17 cellular contexts compared by ENCODE assay signal in the genomic region with DNA sequence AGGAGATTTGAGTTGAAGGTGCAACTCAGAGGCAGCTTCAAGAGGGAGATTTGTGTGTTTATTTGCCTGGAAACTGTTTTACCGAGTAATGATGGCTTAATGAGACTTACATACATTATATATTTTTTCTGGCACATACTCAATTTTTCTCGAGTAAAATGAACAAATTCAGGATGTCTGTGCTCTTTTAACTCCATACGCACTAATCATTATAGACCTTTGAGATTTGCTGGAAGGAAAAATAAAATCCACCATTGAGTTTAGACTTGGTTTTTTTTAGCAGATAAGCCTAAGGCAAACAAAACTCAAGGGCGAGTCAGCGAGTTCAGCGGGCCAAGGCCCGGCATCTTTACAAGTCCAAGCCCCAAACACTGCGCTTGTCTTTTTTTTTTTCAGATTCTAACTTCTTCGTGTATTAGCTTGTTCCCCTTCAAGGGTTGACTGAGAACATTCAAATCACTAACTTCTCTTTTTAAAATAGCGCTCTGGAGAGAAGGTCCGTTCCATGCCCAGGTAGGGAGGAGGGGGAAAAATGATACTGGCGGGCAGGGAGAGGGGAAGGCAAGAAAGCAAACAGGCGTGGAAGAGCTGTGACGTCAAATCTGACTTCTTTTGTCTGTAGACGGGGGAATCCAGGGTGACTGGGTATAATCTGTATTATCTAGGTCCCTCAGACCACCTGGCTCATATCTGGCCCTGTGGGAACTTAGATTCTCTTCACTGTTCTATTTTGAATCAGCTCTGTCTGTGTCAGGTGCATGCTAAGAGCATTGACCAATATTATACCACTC.
DNase-seq lines count a peak whose midpoint lies in the region; ATAC-seq, FAIRE-seq and TF ChIP-seq lines count a peak whose summit lies in the region.
"Had no signal": no experiment of that assay in that cellular context is flagged by ENCODE, and none has a peak within 500 bp of the region (broad histone marks: within the 10 kb centered on the region; RNA-seq: fewer than 3 reads in every experiment).

No MANE protein-coding gene starts in this region.

- H3K27me3 Mint-ChIP-seq in GM23338 (ENCODE audit: insufficient read depth, low read depth, poor library complexity): peaks cover 2% of the 10 kb centered on the region
- peaks cover 14% of the 10 kb centered on the region for H3K27me3 Mint-ChIP-seq in activated naive CD4-positive, alpha-beta T cell treated with anti-CD3 and anti-CD28 coated beads, Interleukin-2, amount 10 ng/mL, durations not matched to agents 7 days and 5 days

- H3K27me3 ChIP-seq in GM23338 (ENCODE audit: insufficient read depth) (no peaks in the 10 kb centered on the region), H1 (replicated peaks in 1 of 4; ENCODE audit: control insufficient read depth in 3 of 4, extremely low read depth in 1 of 4, insufficient read depth in 3 of 4, low read length in 3 of 4) (no peaks in the 10 kb centered on the region)
- H3K27me3 ChIP-seq: adrenal gland, foreskin keratinocyte had no signal

- TF ChIP-seq POLR2A in H1 (IDR thresholded peaks at IDR 0.05; ENCODE audit: control extremely low read depth in 1 of 2, low read depth in 2 of 2, low read length in 2 of 2): no peak

- no peaks in the 10 kb centered on the region for H3K9me3 Mint-ChIP-seq in GM23338
- no peaks in the 10 kb centered on the region for H3K9me3 Mint-ChIP-seq in activated naive CD4-positive, alpha-beta T cell treated with anti-CD3 and anti-CD28 coated beads, Interleukin-2, amount 10 ng/mL, durations not matched to agents 7 days and 5 days
- H3K9me3 Mint-ChIP-seq: naive B cell had no signal

- peaks cover 11% of the 10 kb centered on the region for H3K4me1 ChIP-seq in GM23338 (ENCODE audit: insufficient read depth)
- H3K4me1 ChIP-seq in H1 (replicated peaks in 1 of 4; ENCODE audit: control insufficient read depth in 3 of 4, insufficient read depth in 4 of 4, low read length in 3 of 4): peaks cover 0 to 4% (median 0%) of the 10 kb centered on the region in 4 experiments; a peak in 2 of 7 replicates
- H3K4me1 ChIP-seq: foreskin keratinocyte, lower lobe of right lung had no signal

- peaks cover 20% of the 10 kb centered on the region for H3K4me1 Mint-ChIP-seq in GM23338
- no peaks in the 10 kb centered on the region for H3K4me1 Mint-ChIP-seq in activated naive CD4-positive, alpha-beta T cell treated with anti-CD3 and anti-CD28 coated beads, Interleukin-2, amount 10 ng/mL, durations not matched to agents 7 days and 5 days
- H3K4me1 Mint-ChIP-seq: naive B cell had no signal

- no peak overlapping the region for H3K4me3 Mint-ChIP-seq in GM23338
- no peak overlapping the region for H3K4me3 Mint-ChIP-seq in activated naive CD4-positive, alpha-beta T cell treated with anti-CD3 and anti-CD28 coated beads, Interleukin-2, amount 10 ng/mL, durations not matched to agents 7 days and 5 days
- H3K4me3 Mint-ChIP-seq: naive B cell had no signal

- H3K23me2 ChIP-seq in H1 (ENCODE audit: low read depth, low read length): no peaks in the 10 kb centered on the region

- peak overlapping the region; percentile 25; the same call in 1 of the 2 replicates for H3K27ac Mint-ChIP-seq in GM23338
- H3K27ac Mint-ChIP-seq in activated naive CD4-positive, alpha-beta T cell treated with anti-CD3 and anti-CD28 coated beads, Interleukin-2, amount 10 ng/mL, durations not matched to agents 7 days and 5 days: no peak overlapping the region

- no peak for FAIRE-seq in H1 (lab: Jason Lieb, UNC)
- FAIRE-seq: HTR-8/SVneo had no signal

- WGBS in H1 (ENCODE audit: extremely low coverage in 1 of 2, insufficient coverage in 1 of 2, insufficient read length in 1 of 2, insufficient replicate concordance in 2 of 2, low coverage in 1 of 2, low lambda C conversion rate in 2 of 2, missing lambda C conversion rate in 1 of 2), 2 experiments: 68% methylated on average over 15 of the region's 15 CpGs; no CpG with 5 or more reads in 1 of the 2 experiments

- TF ChIP-seq CTCF in GM23338 (conservative IDR thresholded peaks at IDR 0.05; ENCODE audit: low read depth in 2 of 2) (no peak), H1 (IDR thresholded peaks at IDR 0.05; ENCODE audit: control extremely low read depth in 1 of 3, insufficient read depth in 1 of 3, low read depth in 1 of 3, low read length in 3 of 3) (no peak), GM10248 (IDR thresholded peaks at IDR 0.05; ENCODE audit: control extremely low read depth, extremely low read depth, low read depth, missing control alignments) (no peak)

- DNase-seq in GM23338 (ENCODE audit: low spot score): peak; percentile 14
- DNase-seq in NCI-H510A treated with DMSO at 0.1 percent for 48 hours (lab: John Stamatoyannopoulos, UW): peak; percentile 96
- no peak for DNase-seq in H1 (ENCODE audit: low read depth in 1 of 2, low spot score in 2 of 2)
- no peak for DNase-seq in sciatic nerve (ENCODE audit: low spot score)
- DNase-seq in activated naive CD4-positive, alpha-beta T cell treated with anti-CD3 and anti-CD28 coated beads, Interleukin-2, amount 10 ng/mL, durations not matched to agents 7 days and 5 days: no peak
- DNase-seq in GM10248 (ENCODE audit: extremely low spot score): no peak
- DNase-seq in AG08395 (ENCODE audit: low spot score): no peak
- DNase-seq: adrenal gland, cerebellar nuclear complex, foreskin keratinocyte, GOT3, lower lobe of right lung, naive B cell, NCI-H2171 treated with DMSO at 0.1 percent for 48 hours, retina had no signal

- ATAC-seq in GM23338 (peak; percentile 56), sciatic nerve (peak; percentile 48), GM21381 (IDR thresholded peaks at IDR 0.05; ENCODE audit: unreplicated experiment) (no peak)
- ATAC-seq: foreskin keratinocyte had no signal

- H3K4ac ChIP-seq in H1 (replicated peaks; ENCODE audit: insufficient read length, low read depth, low read length): no peak overlapping the region

- H3K36me3 ChIP-seq in GM23338 (ENCODE audit: insufficient read depth): no peaks in the 10 kb centered on the region
- H3K36me3 ChIP-seq in H1 (ENCODE audit: control insufficient read depth in 2 of 4, insufficient read depth in 4 of 4, low read length in 3 of 4): no peaks in the 10 kb centered on the region
- H3K36me3 ChIP-seq: lower lobe of right lung had no signal

- H3K4me2 ChIP-seq in GM23338 (peak overlapping the region; percentile 35; the same call in 1 of the 2 replicates), H1 (ENCODE audit: insufficient read depth in 1 of 2, low read depth in 2 of 2, low read length in 2 of 2) (no peak overlapping the region; a peak in 1 of 4 replicates)

- H3K4me3 ChIP-seq in GM23338 (no peak overlapping the region), H1 (ENCODE audit: extremely low read depth in 1 of 4, insufficient read depth in 2 of 4, low read depth in 3 of 4, low read length in 4 of 4) (no peak overlapping the region)
- H3K4me3 ChIP-seq: adrenal gland, lower lobe of right lung had no signal

- no peaks in the 10 kb centered on the region for H3K79me2 ChIP-seq in GM23338 (replicated peaks; ENCODE audit: insufficient read depth)
- no peaks in the 10 kb centered on the region for H3K79me2 ChIP-seq in H1 (ENCODE audit: control insufficient read depth in 1 of 2, insufficient read depth in 2 of 2, low read length in 2 of 2)

- no peak overlapping the region for H2BK120ac ChIP-seq in H1 (replicated peaks; ENCODE audit: low read depth, low read length)

- no peak for TF ChIP-seq RAD21 in H1 (IDR thresholded peaks at IDR 0.05 in 1 of 2, conservative IDR thresholded peaks at IDR 0.05 in 1 of 2; ENCODE audit: low read depth in 2 of 2, low read length in 2 of 2)

- H3K56ac ChIP-seq in H1 (replicated peaks; ENCODE audit: insufficient read length, low read depth, low read length): no peak overlapping the region

- no peaks in the 10 kb centered on the region for H3K79me1 ChIP-seq in H1 (ENCODE audit: low read depth, low read length)

- peak overlapping the region; percentile 61 for H2AFZ ChIP-seq in GM23338
- peak overlapping the region; percentile 81 for H2AFZ ChIP-seq in H1 (ENCODE audit: low read length)

- no peaks in the 10 kb centered on the region for H3K9me3 ChIP-seq in H1 (ENCODE audit: insufficient read depth in 2 of 2, low read depth in 1 of 2, low read length in 1 of 2)
- H3K9me3 ChIP-seq: adrenal gland, lower lobe of right lung had no signal

- no peak overlapping the region for H3K27ac ChIP-seq in GM23338 (ENCODE audit: low read depth)
- no peak overlapping the region for H3K27ac ChIP-seq in H1 (ENCODE audit: low read depth, low read length)
- H3K27ac ChIP-seq: foreskin keratinocyte, lower lobe of right lung had no signal

- H2BK20ac ChIP-seq in H1 (ENCODE audit: low read length): no peak overlapping the region; the same call in 1 of the 2 replicates

- POLR2A ChIA-PET in H1 (lab: Charles Lee; ENCODE audit: partially characterized antibody): no interaction called here
- POLR2A ChIA-PET in GM10248 (lab: Yijun Ruan, JAX): no interaction called here

- no peak overlapping the region for H2BK5ac ChIP-seq in H1 (ENCODE audit: low read depth, low read length)

- H3K9ac ChIP-seq in H1 (replicated peaks in 1 of 4; ENCODE audit: extremely low read depth in 1 of 4, low read depth in 3 of 4, low read length in 3 of 4): no peak overlapping the region

- no peak overlapping the region for H2AK5ac ChIP-seq in H1 (ENCODE audit: low read depth, low read length)

- H2BK15ac ChIP-seq in H1 (ENCODE audit: low read length): no peak overlapping the region

- no peak overlapping the region for H3K18ac ChIP-seq in H1 (ENCODE audit: extremely low read depth, low read length)

- no peaks in the 10 kb centered on the region for H3K36me3 Mint-ChIP-seq in GM23338 (ENCODE audit: low read depth)
- H3K36me3 Mint-ChIP-seq in activated naive CD4-positive, alpha-beta T cell treated with anti-CD3 and anti-CD28 coated beads, Interleukin-2, amount 10 ng/mL, durations not matched to agents 7 days and 5 days: no peaks in the 10 kb centered on the region
- H3K36me3 Mint-ChIP-seq: naive B cell had no signal

- H4K91ac ChIP-seq in H1 (replicated peaks; ENCODE audit: insufficient read length, low read length): no peak overlapping the region

- no peaks in the 10 kb centered on the region for H4K20me1 ChIP-seq in GM23338 (replicated peaks; ENCODE audit: insufficient read depth)
- no peaks in the 10 kb centered on the region for H4K20me1 ChIP-seq in H1 (replicated peaks in 1 of 2; ENCODE audit: control insufficient read depth in 1 of 2, insufficient read depth in 2 of 2, low read length in 2 of 2)

- no peaks in the 10 kb centered on the region for H3F3A ChIP-seq in GM23338 (replicated peaks; ENCODE audit: low read depth)

- intact Hi-C loops in sciatic nerve (cut with DNase I): no loop called here

- TF ChIP-seq EP300 in H1 (IDR thresholded peaks at IDR 0.05; ENCODE audit: borderline replicate concordance in 1 of 2, low read depth in 2 of 2, low read length in 2 of 2): no peak

- CTCF ChIA-PET in H1 (lab: Charles Lee; ENCODE audit: partially characterized antibody) (interaction anchor here (0.5 to 1.3 kb wide), 7 partner anchors 15 to 820 kb away, joined by 3 to 5 read pairs (median 3); no protein-coding TSS in a partner anchor), GM10248 (lab: Yijun Ruan, JAX) (interaction anchor here (2.0 kb wide), 1 partner anchor 24 kb away, joined by 6 read pairs; no protein-coding TSS in a partner anchor)
- CTCF ChIA-PET in activated naive CD4-positive, alpha-beta T cell treated with anti-CD3 and anti-CD28 coated beads, Interleukin-2, amount 10 ng/mL, durations not matched to agents 7 days and 5 days (lab: Charles Lee): interaction anchor here (1.1 to 1.3 kb wide), 2 partner anchors 12 to 33 kb away, joined by 3 to 5 read pairs; no protein-coding TSS in a partner anchor

- no peak overlapping the region for H3K14ac ChIP-seq in H1 (ENCODE audit: insufficient read length)

- H4K8ac ChIP-seq in H1 (ENCODE audit: extremely low read depth, insufficient read depth, low read length): no peak overlapping the region

- H3K9me2 ChIP-seq in GM23338 (ENCODE audit: insufficient read depth): no peaks in the 10 kb centered on the region

- no peak overlapping the region for H3K23ac ChIP-seq in H1 (ENCODE audit: insufficient read length)

- H4K5ac ChIP-seq in H1 (ENCODE audit: insufficient read length, low read depth, low read length): no peak overlapping the region

- H2BK12ac ChIP-seq in H1 (ENCODE audit: low read depth, low read length): no peak overlapping the region

Comparison
In these comparisons a context has a peak if more than half of its experiments do, and no peak if none do; other contexts are left out.
1. DNase-seq: peak in GM23338 (single experiment) and NCI-H510A treated with DMSO at 0.1 percent for 48 hours (single experiment); none in H1 (0 of 2), sciatic nerve (single experiment), activated naive CD4-positive, alpha-beta T cell treated with anti-CD3 and anti-CD28 coated beads, Interleukin-2, amount 10 ng/mL, durations not matched to agents 7 days and 5 days (single experiment), GM10248 (single experiment) and AG08395 (single experiment).